In genomic region chr1:30720271-30721223, GRCh38 we compare ENCODE assay signal across 24 cellular contexts. TPM values are rescaled to one million over a fixed set of nuclear protein-coding genes. Genes with fewer than 3 reads are reported as not detected.
DNase-seq lines count a peak whose midpoint lies in the region; ATAC-seq, FAIRE-seq and TF ChIP-seq lines count a peak whose summit lies in the region.
"Had no signal": no experiment of that assay in that cellular context is flagged by ENCODE, and none has a peak within 500 bp of the region (broad histone marks: within the 10 kb centered on the region; RNA-seq: fewer than 3 reads in every experiment).

No MANE protein-coding gene starts in this region.

- H3K27ac ChIP-seq in HepG2 (ENCODE audit: extremely low read length, insufficient read depth, low read length): no peak overlapping the region
- no peak overlapping the region for H3K27ac ChIP-seq in brain microvascular endothelial cell
- H3K27ac ChIP-seq: psoas muscle had no signal

- H3K36me3 Mint-ChIP-seq in activated naive CD4-positive, alpha-beta T cell treated with anti-CD3 and anti-CD28 coated beads, Interleukin-2, amount 10 ng/mL, durations not matched to agents 7 days and 5 days: no peaks in the 10 kb centered on the region
- H3K36me3 Mint-ChIP-seq in T-cell: peaks cover 6% of the 10 kb centered on the region

- 39% methylated on average over 12 of the region's 16 CpGs for WGBS in HepG2 (ENCODE audit: low lambda C conversion rate)

- H3K36me3 ChIP-seq in HepG2 (replicated peaks in 1 of 2; ENCODE audit: control insufficient read depth in 1 of 2, insufficient read depth in 2 of 2, low read length in 2 of 2) (no peaks in the 10 kb centered on the region), brain microvascular endothelial cell (replicated peaks) (no peaks in the 10 kb centered on the region)
- H3K36me3 ChIP-seq: HAP-1 had no signal

- no peaks in the 10 kb centered on the region for H3K27me3 ChIP-seq in HepG2 (ENCODE audit: control insufficient read depth in 1 of 2, insufficient read depth in 2 of 2, low read length in 2 of 2)
- H3K27me3 ChIP-seq in brain microvascular endothelial cell (replicated peaks): no peaks in the 10 kb centered on the region
- H3K27me3 ChIP-seq: vagina had no signal

- CTCF ChIA-PET in activated naive CD4-positive, alpha-beta T cell treated with anti-CD3 and anti-CD28 coated beads, Interleukin-2, amount 10 ng/mL, durations not matched to agents 7 days and 5 days (lab: Charles Lee): interaction anchor here (0.6 to 11.4 kb wide), 20 partner anchors 8 to 876 kb away, joined by 3 to 465 read pairs (median 6); partner anchors contain the start of gene LAPTM5
- CTCF ChIA-PET in T-cell (lab: Charles Lee): interaction anchor here (0.6 to 5.4 kb wide), 14 partner anchors 9 to 1030 kb away, joined by 3 to 114 read pairs (median 6); partner anchors contain the start of gene LAPTM5 (in 1 of the 2)
- CTCF ChIA-PET in HepG2 (lab: Yijun Ruan, JAX; ENCODE audit: low intra/inter-chr PET ratio, low total read pairs): interaction anchor here (1.5 to 5.3 kb wide), 3 partner anchors 8 to 62 kb away, joined by 3 to 73 read pairs (median 27); no protein-coding TSS in a partner anchor

- POLR2A ChIA-PET in T-cell (lab: Charles Lee): interaction anchor here (0.6 to 1.3 kb wide), 3 partner anchors 23 to 1600 kb away, joined by 3 to 8 read pairs (median 4); no protein-coding TSS in a partner anchor
- POLR2A ChIA-PET in HepG2 (lab: Yijun Ruan, JAX): interaction anchor here (2.1 kb wide), 1 partner anchor 58 kb away, joined by 21 read pairs; no protein-coding TSS in a partner anchor

- no peak for TF ChIP-seq CTCF in HepG2 (CRISPR knock-in tag; IDR thresholded peaks at IDR 0.05)
- TF ChIP-seq CTCF in brain microvascular endothelial cell (IDR thresholded peaks at IDR 0.05; ENCODE audit: low read depth, low read length, missing control alignments): no peak

- no peak for TF ChIP-seq POLR2A in HepG2 (IDR thresholded peaks at IDR 0.05; ENCODE audit: insufficient read depth in 1 of 2, low read depth in 2 of 2, low read length in 2 of 2)

- in situ Hi-C loops in HepG2 (cut with HindIII; ENCODE audit: extremely low pct_ligation_motif_present, low pct_unique_long_range_greater_than_20kb): no loop called here
- in situ Hi-C loops in brain microvascular endothelial cell (cut with HindIII; ENCODE audit: low pct_ligation_motif_present, low sequenced_read_pairs): no loop called here

- ATAC-seq in T-cell (replicated peaks in 1 of 4): no peak
- no peak for ATAC-seq in HepG2
- ATAC-seq in GM18502 (IDR thresholded peaks at IDR 0.05; ENCODE audit: poor library complexity, unreplicated experiment): no peak
- ATAC-seq: psoas muscle had no signal

- intact Hi-C loops in HepG2 (cut with micrococcal nuclease; ENCODE audit: unreplicated experiment): no loop called here

- DNase-seq in activated naive CD4-positive, alpha-beta T cell treated with anti-CD3 and anti-CD28 coated beads, Interleukin-2, amount 10 ng/mL, durations not matched to agents 7 days and 5 days: no peak
- DNase-seq in activated naive CD4-positive, alpha-beta T cell (lab: John Stamatoyannopoulos, UW): no peak
- DNase-seq in T-cell: no peak
- DNase-seq in HepG2 (ENCODE audit: low spot score): no peak
- DNase-seq in occipital lobe (lab: John Stamatoyannopoulos, UW): no peak
- DNase-seq in MV-4-11 (lab: John Stamatoyannopoulos, UW): no peak
- no peak for DNase-seq in brain microvascular endothelial cell
- DNase-seq: activated CD4-positive, alpha-beta T cell treated with anti-CD3 and anti-CD28 coated beads, Interleukin-2, amount 10 ng/mL, durations not matched to agents 24 days and 14 days; activated T-cell treated with anti-CD3 and anti-CD28 coated beads, Interleukin-2, amount 50 U/mL, for 1 hour; dermis blood vessel endothelial cell; DMS79; mesendoderm; NCI-H1694; NCI-H226; nephron progenitor cell had no signal

- H3K27me3 Mint-ChIP-seq in activated naive CD4-positive, alpha-beta T cell treated with anti-CD3 and anti-CD28 coated beads, Interleukin-2, amount 10 ng/mL, durations not matched to agents 7 days and 5 days: peaks cover 3% of the 10 kb centered on the region
- H3K27me3 Mint-ChIP-seq in T-cell: no peaks in the 10 kb centered on the region
- H3K27me3 Mint-ChIP-seq: activated CD4-positive, alpha-beta T cell treated with anti-CD3 and anti-CD28 coated beads, Interleukin-2, amount 10 ng/mL, durations not matched to agents 24 days and 14 days had no signal

- BruUV-seq in HepG2 (replicated peaks; lab: Mats Ljungman, UMichigan): no TSS peak

- H3K4me2 ChIP-seq in HepG2 (ENCODE audit: low read depth, low read length): no peak overlapping the region

- peaks cover 5% of the 10 kb centered on the region for H3K9me3 ChIP-seq in HepG2 (ENCODE audit: low read length)
- H3K9me3 ChIP-seq: vagina had no signal

- no peak overlapping the region for H3K4me3 ChIP-seq in HepG2 (replicated peaks in 1 of 3; ENCODE audit: insufficient read depth in 1 of 3, low read depth in 2 of 3, low read length in 3 of 3)
- no peak overlapping the region for H3K4me3 ChIP-seq in brain microvascular endothelial cell (ENCODE audit: low read depth, low read length)
- H3K4me3 ChIP-seq: HAP-1, psoas muscle, skin epidermis had no signal

- H3K4me1 Mint-ChIP-seq in activated naive CD4-positive, alpha-beta T cell treated with anti-CD3 and anti-CD28 coated beads, Interleukin-2, amount 10 ng/mL, durations not matched to agents 7 days and 5 days: peaks cover 22% of the 10 kb centered on the region
- peaks cover 32 to 54% (median 49%) of the 10 kb centered on the region in 3 donors for H3K4me1 Mint-ChIP-seq in T-cell

- no peak for TF ChIP-seq EP300 in HepG2 (IDR thresholded peaks at IDR 0.05; ENCODE audit: low read depth in 2 of 2, low read length in 2 of 2)
- no peak for TF ChIP-seq EP300 in HepG2 (CRISPR knock-in tag; IDR thresholded peaks at IDR 0.05; ENCODE audit: borderline replicate concordance)

- no peaks in the 10 kb centered on the region; the same call in 1 of the 2 replicates for H4K20me1 ChIP-seq in HepG2 (ENCODE audit: insufficient read depth, low read length)

- peaks cover 8% of the 10 kb centered on the region for H3K9me3 Mint-ChIP-seq in activated naive CD4-positive, alpha-beta T cell treated with anti-CD3 and anti-CD28 coated beads, Interleukin-2, amount 10 ng/mL, durations not matched to agents 7 days and 5 days
- H3K9me3 Mint-ChIP-seq in T-cell: peaks cover 0 to 2% (median 0%) of the 10 kb centered on the region in 3 donors

- H3K4me1 ChIP-seq in HepG2 (ENCODE audit: insufficient read depth, low read length): peaks cover 11% of the 10 kb centered on the region

- no peak overlapping the region for H3K9ac ChIP-seq in HepG2 (ENCODE audit: insufficient read depth, low read depth, low read length)

- H2AFZ ChIP-seq in HepG2 (ENCODE audit: low read length): no peak overlapping the region

- H3K79me2 ChIP-seq in HepG2 (ENCODE audit: insufficient read depth, low read length): no peaks in the 10 kb centered on the region

- no peak for TF ChIP-seq RAD21 in HepG2 (CRISPR knock-in tag; IDR thresholded peaks at IDR 0.05)

- H3K4me3 Mint-ChIP-seq in activated naive CD4-positive, alpha-beta T cell treated with anti-CD3 and anti-CD28 coated beads, Interleukin-2, amount 10 ng/mL, durations not matched to agents 7 days and 5 days: no peak overlapping the region
- H3K4me3 Mint-ChIP-seq in T-cell: peak overlapping the region; percentile 36 to 74 (median 37)

- FAIRE-seq in HepG2 (lab: Jason Lieb, UNC): no peak
- FAIRE-seq: bronchial epithelial cell had no signal

- peak overlapping the region; percentile 55 for H3K27ac Mint-ChIP-seq in activated naive CD4-positive, alpha-beta T cell treated with anti-CD3 and anti-CD28 coated beads, Interleukin-2, amount 10 ng/mL, durations not matched to agents 7 days and 5 days
- no peak overlapping the region for H3K27ac Mint-ChIP-seq in T-cell
- H3K27ac Mint-ChIP-seq: nephron progenitor cell had no signal

RNA-seq across cellular contexts. Expression of gene MATN1, which starts 2.8 kb away (rescaled TPM):
- 1 to 10 TPM in 2 of 5 donors, under 1 TPM in 3; 0.20 to 5.5 (median 0.60) TPM for total RNA-seq in T-cell
- 0.04 TPM in 1 of 2 replicates, not detected in the other for total RNA-seq in HepG2 (2016; rRNA removed; fragmentation: Illumina TruSeq; extraction: Trizol)
- not detected in 2 replicates for total RNA-seq in HepG2 (2016; cell fraction: cytosol; rRNA removed; fragmentation: Illumina TruSeq; extraction: Trizol; ENCODE audit: low read depth)
- not detected in 2 replicates for total RNA-seq in HepG2 (2016; cell fraction: insoluble cytoplasmic fraction; rRNA removed; fragmentation: Illumina TruSeq; extraction: Trizol)
- total RNA-seq in HepG2 (2016; cell fraction: membrane; rRNA removed; fragmentation: Illumina TruSeq; extraction: Trizol): not detected in 2 replicates
- total RNA-seq in HepG2 (2016; cell fraction: nucleus; rRNA removed; fragmentation: Illumina TruSeq; extraction: Trizol): not detected in 2 replicates
- 0.03 and 0.05 TPM in 2 replicates for polyA plus RNA-seq in HepG2 (2011; rRNA removed)
- 0.11 TPM in 1 of 2 replicates, not detected in the other for polyA plus RNA-seq in HepG2 (2011; cell fraction: cytosol; rRNA removed)
- polyA plus RNA-seq in HepG2 (2011; cell fraction: nucleus; rRNA removed): 0.66 and 0.77 TPM in 2 replicates
- polyA plus RNA-seq in HepG2 (2012): 0.05 TPM in 1 of 2 replicates, not detected in the other
- not detected in 2 replicates for polyA plus RNA-seq in HepG2 (2016; cell fraction: cytosol; fragmentation: Illumina TruSeq; extraction: Trizol; ENCODE audit: low read depth)
- polyA plus RNA-seq in HepG2 (2016; cell fraction: insoluble cytoplasmic fraction; fragmentation: Illumina TruSeq; extraction: Trizol; ENCODE audit: low read depth): not detected in 2 replicates
- polyA plus RNA-seq in HepG2 (2016; cell fraction: membrane; fragmentation: Illumina TruSeq; extraction: Trizol; ENCODE audit: low read depth): not detected in 2 replicates
- 0.26 TPM in 1 of 2 replicates, not detected in the other for polyA plus RNA-seq in HepG2 (2016; cell fraction: nucleus; fragmentation: Illumina TruSeq; extraction: Trizol; ENCODE audit: insufficient read depth, low read depth)
- 0.12 TPM in 1 of 2 replicates, not detected in the other for polyA minus RNA-seq in HepG2 (2011; rRNA and poly(A)+ RNA removed; ENCODE audit: low replicate concordance)
- not detected in 2 replicates for polyA minus RNA-seq in HepG2 (2011; cell fraction: cytosol; rRNA and poly(A)+ RNA removed)
- polyA minus RNA-seq in HepG2 (2011; cell fraction: nucleus; rRNA and poly(A)+ RNA removed): 0.12 and 0.26 TPM in 2 replicates
- total RNA-seq in occipital lobe: 0.31 TPM
- total RNA-seq: bronchial epithelial cell, fibroblast of villous mesenchyme, M059J, psoas muscle, subcutaneous adipose tissue had no signal

RNA-seq across cellular contexts. Expression of gene LAPTM5, which starts 37.0 kb away (rescaled TPM):
- total RNA-seq in T-cell: 100 to 1,000 TPM; 529 to 586 (median 559) TPM
- 0.34 and 0.86 TPM in 2 replicates for total RNA-seq in HepG2 (2016; rRNA removed; fragmentation: Illumina TruSeq; extraction: Trizol)
- total RNA-seq in HepG2 (2016; cell fraction: cytosol; rRNA removed; fragmentation: Illumina TruSeq; extraction: Trizol; ENCODE audit: low read depth): 0.18 and 0.30 TPM in 2 replicates
- 0.18 and 0.45 TPM in 2 replicates for total RNA-seq in HepG2 (2016; cell fraction: insoluble cytoplasmic fraction; rRNA removed; fragmentation: Illumina TruSeq; extraction: Trizol)
- 0.48 and 0.56 TPM in 2 replicates for total RNA-seq in HepG2 (2016; cell fraction: membrane; rRNA removed; fragmentation: Illumina TruSeq; extraction: Trizol)
- 0.34 and 0.53 TPM in 2 replicates for total RNA-seq in HepG2 (2016; cell fraction: nucleus; rRNA removed; fragmentation: Illumina TruSeq; extraction: Trizol)
- 0.41 and 0.76 TPM in 2 replicates for polyA plus RNA-seq in HepG2 (2011; rRNA removed)
- polyA plus RNA-seq in HepG2 (2011; cell fraction: cytosol; rRNA removed): 0.64 and 0.79 TPM in 2 replicates
- 0.59 and 0.61 TPM in 2 replicates for polyA plus RNA-seq in HepG2 (2011; cell fraction: nucleus; rRNA removed)
- polyA plus RNA-seq in HepG2 (2012): 0.19 and 0.38 TPM in 2 replicates
- polyA plus RNA-seq in HepG2 (2016; cell fraction: cytosol; fragmentation: Illumina TruSeq; extraction: Trizol; ENCODE audit: low read depth): 0.33 and 0.38 TPM in 2 replicates
- 0.57 and 0.76 TPM in 2 replicates for polyA plus RNA-seq in HepG2 (2016; cell fraction: insoluble cytoplasmic fraction; fragmentation: Illumina TruSeq; extraction: Trizol; ENCODE audit: low read depth)
- polyA plus RNA-seq in HepG2 (2016; cell fraction: membrane; fragmentation: Illumina TruSeq; extraction: Trizol; ENCODE audit: low read depth): 0.54 and 0.79 TPM in 2 replicates
- polyA plus RNA-seq in HepG2 (2016; cell fraction: nucleus; fragmentation: Illumina TruSeq; extraction: Trizol; ENCODE audit: insufficient read depth, low read depth): 1.1 TPM in 2 replicates
- 2.1 and 4.6 TPM in 2 replicates for polyA minus RNA-seq in HepG2 (2011; rRNA and poly(A)+ RNA removed; ENCODE audit: low replicate concordance)
- polyA minus RNA-seq in HepG2 (2011; cell fraction: cytosol; rRNA and poly(A)+ RNA removed): 0.59 TPM in 1 of 2 replicates, not detected in the other
- not detected in 2 replicates for polyA minus RNA-seq in HepG2 (2011; cell fraction: nucleus; rRNA and poly(A)+ RNA removed)
- total RNA-seq in occipital lobe: 3.9 TPM
- total RNA-seq: fibroblast of villous mesenchyme had no signal

Comparison
In these comparisons a context has a peak if more than half of its experiments do, and no peak if none do; other contexts are left out.
1. RNA of gene LAPTM5, which starts 37.0 kb away (total RNA-seq): 529 to 586 TPM in T-cell; 3.9 TPM in occipital lobe (single experiment) and 0.18 to 0.86 TPM in HepG2; every median in the first group is over 100 times any median in the second.